In the genomic region with DNA sequence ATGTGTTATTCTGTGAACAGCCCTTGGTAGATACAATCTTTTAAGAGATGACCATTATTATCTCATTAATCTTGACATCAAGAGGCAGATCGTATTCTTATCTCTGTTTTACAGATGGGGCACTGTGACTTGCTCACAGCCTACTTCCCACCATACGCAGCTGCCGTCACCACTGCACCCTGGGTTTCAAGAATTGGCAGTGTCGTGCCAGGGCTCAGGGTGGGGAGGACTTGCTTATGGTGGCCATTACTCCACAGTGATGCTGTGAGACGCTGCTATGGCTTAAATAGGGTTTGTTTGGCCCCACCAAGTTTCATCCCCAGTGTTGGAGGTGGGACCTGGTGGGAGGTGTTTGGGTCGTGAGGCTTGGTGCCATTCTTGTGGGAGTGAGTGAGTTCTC, we compare ENCODE assay signal across 27 cellular contexts.
"Had no signal": no experiment of that assay in that cellular context is flagged by ENCODE, and none has a peak within 500 bp of the region (broad histone marks: within the 10 kb centered on the region; RNA-seq: fewer than 3 reads in every experiment).

No MANE protein-coding gene starts in this region.

- H3K4me3 ChIP-seq: heart right ventricle, hepatocyte, lower lobe of right lung, right atrium auricular region, right lobe of liver, smooth muscle cell, tibial nerve, uterus had no signal

- H3K4me3 Mint-ChIP-seq: natural killer cell; nephron progenitor cell; stimulated activated memory B cell treated with anti-CD40 and anti-IgM and Interleukin-4, amounts not matched to agents 10 μg/mL and 1 μg/mL and 100 μg/mL, for 72 hours; stimulated activated naive CD8-positive, alpha-beta T cell treated with anti-CD3 and anti-CD28 coated beads, Interleukin-15, amount 100 ng/mL, for 72 hours; type B pancreatic cell had no signal

- H3K9me3 ChIP-seq: heart right ventricle, lower lobe of right lung, right atrium auricular region, right lobe of liver, tibial nerve, uterus had no signal

- H3K4me1 ChIP-seq: heart right ventricle, lower lobe of right lung, parathyroid adenoma, right atrium auricular region, right lobe of liver, tibial nerve, uterus had no signal

- H3K36me3 ChIP-seq: heart right ventricle, lower lobe of right lung, right atrium auricular region, right lobe of liver, tibial nerve, uterus had no signal

- H3K27me3 ChIP-seq: right atrium auricular region, right lobe of liver had no signal

- H3K9me3 Mint-ChIP-seq: natural killer cell; nephron progenitor cell; stimulated activated memory B cell treated with anti-CD40 and anti-IgM and Interleukin-4, amounts not matched to agents 10 μg/mL and 1 μg/mL and 100 μg/mL, for 72 hours; stimulated activated naive CD8-positive, alpha-beta T cell treated with anti-CD3 and anti-CD28 coated beads, Interleukin-15, amount 100 ng/mL, for 72 hours; type B pancreatic cell had no signal

- H3K27ac Mint-ChIP-seq: natural killer cell; nephron progenitor cell; progenitor cell of endocrine pancreas; stimulated activated memory B cell treated with anti-CD40 and anti-IgM and Interleukin-4, amounts not matched to agents 10 μg/mL and 1 μg/mL and 100 μg/mL, for 72 hours; type B pancreatic cell had no signal

- DNase-seq: heart right ventricle; kidney glomerular epithelial cell; left cardiac atrium; lower lobe of right lung; mammary epithelial cell; mesenchymal stem cell; natural killer cell; nephron progenitor cell; nucleus accumbens; right lobe of liver; stimulated activated CD4-positive, alpha-beta T cell treated with anti-CD3 and anti-CD28 coated beads, Interleukin-1b, Interleukin-23, amount 100 ng/mL, for 48 hours; stimulated activated CD4-positive, alpha-beta T cell treated with anti-CD3 and anti-CD28 coated beads, Interleukin-2, amount 100 ng/mL, for 48 hours; stimulated activated CD4-positive, alpha-beta T cell treated with anti-CD3 and anti-CD28 coated beads, Interleukin-4, amount 100 ng/mL, for 4 hours; stimulated activated CD8-positive, alpha-beta memory T cell treated with anti-CD3 and anti-CD28 coated beads, Interleukin-4, amount 100 ng/mL, for 48 hours; stimulated activated naive CD4-positive, alpha-beta T cell treated with Interleukin-2 at 50 U/mL for 16 hours; stimulated activated naive CD8-positive, alpha-beta T cell treated with anti-CD3 and anti-CD28 coated beads, Interleukin-15, amount 100 ng/mL, for 72 hours; substantia nigra; uterus had no signal

- H3K27ac ChIP-seq: heart right ventricle, hepatocyte, lower lobe of right lung, parathyroid adenoma, right atrium auricular region, right lobe of liver, tibial nerve, uterus had no signal

- H3K4me1 Mint-ChIP-seq: natural killer cell; nephron progenitor cell; stimulated activated memory B cell treated with anti-CD40 and anti-IgM and Interleukin-4, amounts not matched to agents 10 μg/mL and 1 μg/mL and 100 μg/mL, for 72 hours; stimulated activated naive CD8-positive, alpha-beta T cell treated with anti-CD3 and anti-CD28 coated beads, Interleukin-15, amount 100 ng/mL, for 72 hours had no signal

- ATAC-seq: heart right ventricle; left cardiac atrium; left lobe of liver; lower lobe of right lung; right lobe of liver; stimulated activated memory B cell treated with anti-CD40 and anti-IgM and Interleukin-4, amounts not matched to agents 10 μg/mL and 1 μg/mL and 100 μg/mL, for 72 hours; stimulated activated naive CD8-positive, alpha-beta T cell treated with anti-CD3 and anti-CD28 coated beads, Interleukin-15, amount 100 ng/mL, for 72 hours had no signal

- H3K36me3 Mint-ChIP-seq: natural killer cell; stimulated activated memory B cell treated with anti-CD40 and anti-IgM and Interleukin-4, amounts not matched to agents 10 μg/mL and 1 μg/mL and 100 μg/mL, for 72 hours; type B pancreatic cell had no signal
